ENCODE assay signal across 14 cellular contexts in the genomic region with DNA sequence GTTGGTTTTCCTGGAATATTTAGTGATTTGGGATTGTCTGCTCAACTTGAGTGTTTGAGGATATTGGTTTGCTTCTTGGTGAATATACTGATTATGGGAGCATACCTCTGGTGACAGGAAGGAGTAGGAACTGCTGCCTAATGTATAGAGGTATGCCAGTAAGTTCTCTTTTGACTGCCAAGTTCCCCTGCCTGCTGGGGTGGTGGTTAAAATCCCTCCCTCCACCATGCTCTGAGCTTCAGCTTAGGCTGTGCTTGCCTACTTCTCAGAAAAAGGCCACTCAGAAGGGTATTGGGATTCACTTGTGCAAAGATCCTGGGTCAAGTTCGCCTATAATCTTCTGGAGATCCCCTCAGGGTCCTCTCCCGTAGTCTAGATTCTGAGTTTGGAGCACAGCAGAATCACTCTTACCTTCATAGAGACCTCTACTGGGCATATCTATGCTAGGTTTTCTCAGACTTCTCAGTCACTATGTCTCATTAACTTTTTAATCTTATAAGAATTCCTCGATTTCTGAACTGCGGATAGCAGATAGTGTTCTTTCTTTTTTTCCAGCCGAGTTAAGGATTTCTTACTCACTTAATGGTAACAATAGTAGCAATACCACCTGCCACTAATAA. TPM values are rescaled to one million over a fixed set of nuclear protein-coding genes. Genes with fewer than 3 reads are reported as not detected.
A peak's percentile ranks its signal among the peaks of the same experiment; 100 is the strongest.
DNase-seq lines count a peak whose midpoint lies in the region; ATAC-seq and TF ChIP-seq lines count a peak whose summit lies in the region.
"Had no signal": no experiment of that assay in that cellular context is flagged by ENCODE, and none has a peak within 500 bp of the region (broad histone marks: within the 10 kb centered on the region; RNA-seq: fewer than 3 reads in every experiment).

No MANE protein-coding gene starts in this region.

- H3K36me3 Mint-ChIP-seq in activated CD4-positive, alpha-beta memory T cell treated with anti-CD3 and anti-CD28 coated beads, Interleukin-2, amount 10 ng/mL, durations not matched to agents 7 days and 5 days (ENCODE audit: low read depth): peaks cover 4% of the 10 kb centered on the region

- H3K27me3 Mint-ChIP-seq in stimulated activated naive CD8-positive, alpha-beta T cell treated with anti-CD3 and anti-CD28 coated beads, Interleukin-15, amount 100 ng/mL, for 72 hours: no peaks in the 10 kb centered on the region
- H3K27me3 Mint-ChIP-seq in activated CD4-positive, alpha-beta memory T cell treated with anti-CD3 and anti-CD28 coated beads, Interleukin-2, amount 10 ng/mL, durations not matched to agents 7 days and 5 days: no peaks in the 10 kb centered on the region
- H3K27me3 Mint-ChIP-seq: progenitor cell of endocrine pancreas had no signal

- POLR2A ChIA-PET in activated CD4-positive, alpha-beta memory T cell treated with anti-CD3 and anti-CD28 coated beads, Interleukin-2, amount 10 ng/mL, durations not matched to agents 7 days and 5 days (lab: Charles Lee): no interaction called here

- no peak overlapping the region for H3K4me3 ChIP-seq in astrocyte of the cerebellum (ENCODE audit: low read depth, low read length)
- H3K4me3 ChIP-seq: gastrocnemius medialis had no signal

- H3K27ac Mint-ChIP-seq in stimulated activated naive CD8-positive, alpha-beta T cell treated with anti-CD3 and anti-CD28 coated beads, Interleukin-15, amount 100 ng/mL, for 72 hours: peak overlapping the region; percentile 37 to 89
- no peak overlapping the region for H3K27ac Mint-ChIP-seq in activated CD4-positive, alpha-beta memory T cell treated with anti-CD3 and anti-CD28 coated beads, Interleukin-2, amount 10 ng/mL, durations not matched to agents 7 days and 5 days
- H3K27ac Mint-ChIP-seq: progenitor cell of endocrine pancreas had no signal

- peak; percentile 14 for TF ChIP-seq CTCF in astrocyte of the cerebellum (IDR thresholded peaks at IDR 0.05; ENCODE audit: low read depth, low read length, missing control alignments)

- in situ Hi-C loops in astrocyte of the cerebellum (cut with HindIII; ENCODE audit: low sequenced_read_pairs): no loop called here

- ATAC-seq in stimulated activated naive CD8-positive, alpha-beta T cell treated with anti-CD3 and anti-CD28 coated beads, Interleukin-15, amount 100 ng/mL, for 72 hours: no peak
- ATAC-seq in stimulated activated naive CD8-positive, alpha-beta T cell treated with anti-CD3 and anti-CD28 coated beads, Interleukin-15, Interleukin-2, amounts not matched to agents 100 U/mL and 50 U/mL, for 24 hours: no peak
- ATAC-seq in HG02938 (IDR thresholded peaks at IDR 0.05; ENCODE audit: unreplicated experiment): peak; percentile 49
- ATAC-seq: gastrocnemius medialis had no signal

- no peaks in the 10 kb centered on the region for H3K9me3 Mint-ChIP-seq in stimulated activated naive CD8-positive, alpha-beta T cell treated with anti-CD3 and anti-CD28 coated beads, Interleukin-15, amount 100 ng/mL, for 72 hours
- peaks cover 2% of the 10 kb centered on the region for H3K9me3 Mint-ChIP-seq in activated CD4-positive, alpha-beta memory T cell treated with anti-CD3 and anti-CD28 coated beads, Interleukin-2, amount 10 ng/mL, durations not matched to agents 7 days and 5 days

- H3K4me3 Mint-ChIP-seq in stimulated activated naive CD8-positive, alpha-beta T cell treated with anti-CD3 and anti-CD28 coated beads, Interleukin-15, amount 100 ng/mL, for 72 hours: no peak overlapping the region
- no peak overlapping the region for H3K4me3 Mint-ChIP-seq in activated CD4-positive, alpha-beta memory T cell treated with anti-CD3 and anti-CD28 coated beads, Interleukin-2, amount 10 ng/mL, durations not matched to agents 7 days and 5 days

- peaks cover 29% of the 10 kb centered on the region for H3K4me1 Mint-ChIP-seq in stimulated activated naive CD8-positive, alpha-beta T cell treated with anti-CD3 and anti-CD28 coated beads, Interleukin-15, amount 100 ng/mL, for 72 hours
- H3K4me1 Mint-ChIP-seq in activated CD4-positive, alpha-beta memory T cell treated with anti-CD3 and anti-CD28 coated beads, Interleukin-2, amount 10 ng/mL, durations not matched to agents 7 days and 5 days: peaks cover 6% of the 10 kb centered on the region

- DNase-seq in stimulated activated naive CD8-positive, alpha-beta T cell treated with anti-CD3 and anti-CD28 coated beads, Interleukin-15, amount 100 ng/mL, for 72 hours: no peak
- no peak for DNase-seq in stimulated activated naive CD8-positive, alpha-beta T cell treated with anti-CD3 and anti-CD28 coated beads, Interleukin-15, Interleukin-2, amounts not matched to agents 100 U/mL and 50 U/mL, for 24 hours
- no peak for DNase-seq in astrocyte of the cerebellum (ENCODE audit: low read depth)
- DNase-seq in SW480 (ENCODE audit: low spot score): no peak
- no peak for DNase-seq in activated CD4-positive, alpha-beta memory T cell treated with anti-CD3 and anti-CD28 coated beads, Interleukin-2, amount 10 ng/mL, durations not matched to agents 7 days and 5 days
- no peak for DNase-seq in DMS 273 (lab: John Stamatoyannopoulos, UW; ENCODE audit: unreplicated experiment)
- no peak for DNase-seq in NCI-H187 (lab: John Stamatoyannopoulos, UW)
- DNase-seq: dermis blood vessel endothelial cell; gastrocnemius medialis; NCI-H1436 treated with DMSO at 0.1 percent for 48 hours; NK-92 treated with Interleukin-12 subunit alpha and Interleukin-12 subunit beta, amount 100 ng/mL, for 24 hours; T-helper 9 cell had no signal

- CTCF ChIA-PET in activated CD4-positive, alpha-beta memory T cell treated with anti-CD3 and anti-CD28 coated beads, Interleukin-2, amount 10 ng/mL, durations not matched to agents 7 days and 5 days (lab: Charles Lee): no interaction called here

RNA-seq across cellular contexts. Expression of gene DCK, which starts 44.7 kb away (rescaled TPM):
- 10 to 100 TPM; 79.0 to 85.1 TPM for total RNA-seq in activated CD4-positive, alpha-beta memory T cell treated with anti-CD3 and anti-CD28 coated beads, Interleukin-2, amount 10 ng/mL, durations not matched to agents 7 days and 5 days

RNA-seq across cellular contexts. Expression of gene MOB1B, which starts 46.6 kb away (rescaled TPM):
- 10 to 100 TPM; 15.3 to 15.9 TPM for total RNA-seq in activated CD4-positive, alpha-beta memory T cell treated with anti-CD3 and anti-CD28 coated beads, Interleukin-2, amount 10 ng/mL, durations not matched to agents 7 days and 5 days
